In genomic region chr21:15036189-15036588, GRCh38 we compare ENCODE assay signal across 25 cellular contexts.
"Had no signal": no experiment of that assay in that cellular context is flagged by ENCODE, and none has a peak within 500 bp of the region (broad histone marks: within the 10 kb centered on the region; RNA-seq: fewer than 3 reads in every experiment).

No MANE protein-coding gene starts in this region.

- H3K4me3 ChIP-seq: adrenal gland, ascending aorta, left lung, lung, psoas muscle, right atrium auricular region, spleen, thoracic aorta, upper lobe of right lung had no signal

- H3K27ac Mint-ChIP-seq: activated CD8-positive, alpha-beta memory T cell treated with anti-CD3 and anti-CD28 coated beads, Interleukin-2, amount 10 ng/mL, durations not matched to agents 7 days and 5 days; activated naive CD4-positive, alpha-beta T cell treated with anti-CD3 and anti-CD28 coated beads for 36 hours; dendritic cell treated with granulocyte-macrophage colony-stimulating factor and Interleukin-4, amounts not matched to agents 40 ng/mL and 50 ng/mL, for 4 days; WTC11 had no signal

- H3K4me3 Mint-ChIP-seq: activated CD8-positive, alpha-beta memory T cell treated with anti-CD3 and anti-CD28 coated beads, Interleukin-2, amount 10 ng/mL, durations not matched to agents 7 days and 5 days; activated naive CD4-positive, alpha-beta T cell treated with anti-CD3 and anti-CD28 coated beads for 36 hours; dendritic cell treated with granulocyte-macrophage colony-stimulating factor and Interleukin-4, amounts not matched to agents 40 ng/mL and 50 ng/mL, for 4 days; natural killer cell; WTC11 had no signal

- H3K27me3 ChIP-seq: adrenal gland, ascending aorta, brain microvascular endothelial cell, left lung, right atrium auricular region, spleen, upper lobe of right lung had no signal

- H3K36me3 Mint-ChIP-seq: natural killer cell, WTC11 had no signal

- ATAC-seq: activated CD8-positive, alpha-beta memory T cell treated with anti-CD3 and anti-CD28 coated beads, Interleukin-2, amount 10 ng/mL, durations not matched to agents 7 days and 5 days; left lung; natural killer cell; psoas muscle; upper lobe of right lung; WTC11 had no signal

- H3K27me3 Mint-ChIP-seq: activated CD8-positive, alpha-beta memory T cell treated with anti-CD3 and anti-CD28 coated beads, Interleukin-2, amount 10 ng/mL, durations not matched to agents 7 days and 5 days; dendritic cell treated with granulocyte-macrophage colony-stimulating factor and Interleukin-4, amounts not matched to agents 40 ng/mL and 50 ng/mL, for 4 days had no signal

- H3K27ac ChIP-seq: adrenal gland, ascending aorta, brain microvascular endothelial cell, left lung, psoas muscle, right atrium auricular region, spleen, thoracic aorta, upper lobe of right lung had no signal

- H3K36me3 ChIP-seq: adrenal gland, left lung, right atrium auricular region, thoracic aorta, upper lobe of right lung had no signal

- H3K9me3 Mint-ChIP-seq: activated naive CD4-positive, alpha-beta T cell treated with anti-CD3 and anti-CD28 coated beads for 36 hours; dendritic cell treated with granulocyte-macrophage colony-stimulating factor and Interleukin-4, amounts not matched to agents 40 ng/mL and 50 ng/mL, for 4 days; natural killer cell; WTC11 had no signal

- DNase-seq: activated CD4-positive, alpha-beta T cell treated with anti-CD3 and anti-CD28 coated beads, Interleukin-2, amount 50 U/mL, for 48 hours; activated CD8-positive, alpha-beta memory T cell treated with anti-CD3 and anti-CD28 coated beads, Interleukin-2, amount 10 ng/mL, durations not matched to agents 7 days and 5 days; activated naive CD4-positive, alpha-beta T cell treated with anti-CD3 and anti-CD28 coated beads for 36 hours; adrenal gland; brain microvascular endothelial cell; caudate nucleus; effector CD4-positive, alpha-beta T cell; erythroblast; foreskin melanocyte; hippocampal formation; kidney glomerular epithelial cell; left lung; natural killer cell; psoas muscle; spleen; stimulated activated CD4-positive, alpha-beta T cell treated with anti-CD3 and anti-CD28 coated beads, Interleukin-4, amount 100 ng/mL, for 1 hour; stimulated activated naive CD4-positive, alpha-beta T cell treated with Interleukin-2 at 50 U/mL for 16 hours; T-helper 9 cell; upper lobe of right lung had no signal

- H3K9me3 ChIP-seq: adrenal gland, left lung, psoas muscle, right atrium auricular region, spleen, thoracic aorta, upper lobe of right lung had no signal
